In the genomic region with DNA sequence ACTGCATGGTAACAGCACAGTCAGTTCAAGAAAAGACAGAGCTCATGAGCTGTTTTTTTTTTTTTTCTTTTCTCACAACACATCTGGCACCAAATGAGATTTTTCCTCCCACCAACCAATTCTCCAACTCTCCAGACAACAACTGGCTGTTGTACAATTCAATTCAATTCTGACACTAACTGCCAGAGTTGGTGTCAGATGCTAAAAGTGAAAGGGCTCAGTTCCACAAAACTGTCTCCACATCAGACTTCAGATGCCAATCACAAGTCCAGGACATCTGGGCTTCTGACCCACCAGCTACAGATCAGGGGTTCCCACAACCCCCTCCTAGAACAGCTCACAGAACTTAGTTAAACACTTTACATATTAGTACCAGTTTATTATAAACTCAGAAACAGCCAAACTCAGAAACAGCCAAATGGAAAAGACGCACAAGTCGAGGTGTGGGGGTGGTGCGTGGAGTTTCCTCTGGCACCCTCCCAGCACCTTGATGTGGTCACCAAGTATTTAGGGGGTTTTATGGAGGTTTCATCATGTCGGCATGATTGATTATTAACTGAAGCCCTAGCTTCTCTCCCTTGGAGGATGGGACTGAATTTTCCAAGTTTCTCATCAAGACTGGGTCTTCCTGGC, we compare ENCODE assay signal across 9 cellular contexts. TPM values are rescaled to one million over a fixed set of nuclear protein-coding genes. Genes with fewer than 3 reads are reported as not detected.
DNase-seq lines count a peak whose midpoint lies in the region; ATAC-seq and TF ChIP-seq lines count a peak whose summit lies in the region.
"Had no signal": no experiment of that assay in that cellular context is flagged by ENCODE, and none has a peak within 500 bp of the region (broad histone marks: within the 10 kb centered on the region; RNA-seq: fewer than 3 reads in every experiment).

No MANE protein-coding gene starts in this region.

- intact Hi-C loops in Calu3 (cut with micrococcal nuclease; ENCODE audit: unreplicated experiment), result no loop called here

- no peak overlapping the region for H3K4me3 Mint-ChIP-seq in Calu3 (ENCODE audit: low read depth, unreplicated experiment)
- H3K4me3 Mint-ChIP-seq: B cell had no signal

- H3K9me3 Mint-ChIP-seq in Calu3 (ENCODE audit: low read depth, unreplicated experiment), result no peaks in the 10 kb centered on the region

- TF ChIP-seq CTCF in Calu3 (IDR thresholded peaks at IDR 0.05; ENCODE audit: unreplicated experiment), result no peak

- H3K4me1 Mint-ChIP-seq in Calu3 (ENCODE audit: low read depth, unreplicated experiment), result no peaks in the 10 kb centered on the region
- H3K4me1 Mint-ChIP-seq: B cell had no signal

- BruUV-seq in Calu3 (replicated peaks; lab: Mats Ljungman, UMichigan), result no TSS peak

- H3K36me3 Mint-ChIP-seq in Calu3 (ENCODE audit: insufficient read depth, unreplicated experiment), result peaks cover 5% of the 10 kb centered on the region

- ATAC-seq in HG02571 (IDR thresholded peaks at IDR 0.05; ENCODE audit: unreplicated experiment) (peak; percentile 57), HG02840 (IDR thresholded peaks at IDR 0.05; ENCODE audit: low FRiP score, unreplicated experiment) (no peak)
- peak; percentile 62 to 73 for ATAC-seq in activated CD4-positive, CD25-positive, alpha-beta regulatory T cell treated with anti-CD3 and anti-CD28 coated beads, Interleukin-2, amount 50 U/mL, for 24 hours

- DNase-seq in Calu3, result peak; percentile 14
- DNase-seq in glomerular visceral epithelial cell (ENCODE audit: extremely low spot score), result peak; percentile 78
- DNase-seq in AG20443 (ENCODE audit: low spot score), result no peak
- DNase-seq in NCI-H510A (lab: John Stamatoyannopoulos, UW), result no peak
- no peak for DNase-seq in SIG-M5 treated with dmso at 0.1 percent for 504 hours (lab: John Stamatoyannopoulos, UW; ENCODE audit: unreplicated experiment)

- no peaks in the 10 kb centered on the region for H3K27me3 Mint-ChIP-seq in Calu3 (ENCODE audit: unreplicated experiment)

- H3K27ac Mint-ChIP-seq in Calu3 (ENCODE audit: unreplicated experiment), result no peak overlapping the region
- H3K27ac Mint-ChIP-seq: B cell had no signal

- CTCF ChIA-PET in Calu3 (lab: Charles Lee), result interaction anchor here (0.6 to 0.9 kb wide), 4 partner anchors 14 to 123 kb away, joined by 3 to 8 read pairs (median 3); no protein-coding TSS in a partner anchor

RNA-seq across cellular contexts. Expression of a gene that starts 39.2 kb away (rescaled TPM):
- total RNA-seq in Calu3 (2022), result 22.3 and 27.8 TPM in 2 replicates

Comparison
In these comparisons a context has a peak if more than half of its experiments do, and no peak if none do; other contexts are left out.
1. DNase-seq: peak in Calu3 (single experiment) and glomerular visceral epithelial cell (single experiment); none in AG20443 (single experiment), NCI-H510A (single experiment) and SIG-M5 treated with dmso at 0.1 percent for 504 hours (single experiment).